In the genomic region with DNA sequence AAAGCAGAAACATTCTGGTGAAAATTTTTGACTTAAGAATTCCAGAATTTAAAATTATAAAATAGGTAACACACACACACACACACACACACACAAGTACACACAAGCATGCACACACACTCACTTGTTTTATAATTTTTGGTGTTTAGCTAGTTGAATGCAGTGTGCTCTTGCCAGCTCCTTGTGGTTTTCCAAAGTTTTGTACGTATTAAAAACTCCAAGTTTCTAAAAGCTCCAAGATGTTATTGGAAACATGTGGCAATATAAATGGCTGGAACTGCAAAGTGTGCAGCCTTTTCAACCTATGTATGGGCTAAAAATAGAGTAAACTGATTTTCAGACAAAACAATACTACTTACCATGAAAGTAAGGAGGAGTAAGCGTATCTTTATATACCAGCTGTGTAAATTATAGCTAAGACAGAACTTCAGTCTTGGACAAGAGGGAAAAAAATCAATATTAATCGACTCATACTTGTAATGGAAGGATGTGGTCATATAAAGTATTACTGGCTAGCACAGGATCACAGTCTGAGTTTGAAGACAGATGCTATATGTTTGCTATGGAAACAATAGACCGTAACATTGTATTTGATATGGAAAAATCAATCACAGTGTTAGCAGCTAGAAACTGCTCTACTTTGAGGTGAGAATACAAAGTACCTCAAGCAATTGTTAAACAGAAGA, we compare ENCODE assay signal across 1 cellular context.
TF ChIP-seq lines count a peak whose summit lies in the region.

No MANE protein-coding gene starts in this region.

TF ChIP-seq in IMR-90, 13 proteins besides CTCF, POLR2A, EP300 and RAD21 (continued from another document):
- TF ChIP-seq CHD1 (IDR thresholded peaks at IDR 0.05; ENCODE audit: low read depth, low read length) (no peak), BHLHE40 (IDR thresholded peaks at IDR 0.05; ENCODE audit: low read depth, low read length) (no peak), CEBPB (IDR thresholded peaks at IDR 0.05; ENCODE audit: low read depth, low read length) (no peak), MXI1 (IDR thresholded peaks at IDR 0.05; ENCODE audit: borderline replicate concordance, low read depth, low read length) (no peak), RCOR1 (IDR thresholded peaks at IDR 0.05; ENCODE audit: insufficient replicate concordance, low read length) (no peak), MAFK (IDR thresholded peaks at IDR 0.05; ENCODE audit: low read depth, low read length) (no peak), RFX5 (IDR thresholded peaks at IDR 0.05; ENCODE audit: low read depth, low read length) (no peak), NFE2L2 (IDR thresholded peaks at IDR 0.05; ENCODE audit: low read depth, low read length) (no peak), MAZ (IDR thresholded peaks at IDR 0.05; ENCODE audit: borderline replicate concordance, low read depth, low read length) (no peak), FOS (IDR thresholded peaks at IDR 0.05; ENCODE audit: low read depth, low read length) (no peak), SMC3 (IDR thresholded peaks at IDR 0.05; ENCODE audit: low read depth, low read length) (no peak)
- TF ChIP-seq, protein P1, sequence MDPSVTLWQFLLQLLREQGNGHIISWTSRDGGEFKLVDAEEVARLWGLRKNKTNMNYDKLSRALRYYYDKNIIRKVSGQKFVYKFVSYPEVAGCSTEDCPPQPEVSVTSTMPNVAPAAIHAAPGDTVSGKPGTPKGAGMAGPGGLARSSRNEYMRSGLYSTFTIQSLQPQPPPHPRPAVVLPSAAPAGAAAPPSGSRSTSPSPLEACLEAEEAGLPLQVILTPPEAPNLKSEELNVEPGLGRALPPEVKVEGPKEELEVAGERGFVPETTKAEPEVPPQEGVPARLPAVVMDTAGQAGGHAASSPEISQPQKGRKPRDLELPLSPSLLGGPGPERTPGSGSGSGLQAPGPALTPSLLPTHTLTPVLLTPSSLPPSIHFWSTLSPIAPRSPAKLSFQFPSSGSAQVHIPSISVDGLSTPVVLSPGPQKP (IDR thresholded peaks at IDR 0.05; ENCODE audit: borderline replicate concordance, low read depth, low read length), result no peak
